Comparison of ENCODE assay signal across 1 cellular context in genomic region chr6:137266032-137266586, GRCh38.
TF ChIP-seq lines count a peak whose summit lies in the region.

No MANE protein-coding gene starts in this region.

TF ChIP-seq in IMR-90, 13 proteins besides CTCF, POLR2A, EP300 and RAD21 (continued from another document):
- TF ChIP-seq, protein P1, sequence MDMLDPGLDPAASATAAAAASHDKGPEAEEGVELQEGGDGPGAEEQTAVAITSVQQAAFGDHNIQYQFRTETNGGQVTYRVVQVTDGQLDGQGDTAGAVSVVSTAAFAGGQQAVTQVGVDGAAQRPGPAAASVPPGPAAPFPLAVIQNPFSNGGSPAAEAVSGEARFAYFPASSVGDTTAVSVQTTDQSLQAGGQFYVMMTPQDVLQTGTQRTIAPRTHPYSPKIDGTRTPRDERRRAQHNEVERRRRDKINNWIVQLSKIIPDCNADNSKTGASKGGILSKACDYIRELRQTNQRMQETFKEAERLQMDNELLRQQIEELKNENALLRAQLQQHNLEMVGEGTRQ (IDR thresholded peaks at IDR 0.05; ENCODE audit: low read depth, low read length): no peak
- TF ChIP-seq ELK1 (IDR thresholded peaks at IDR 0.05; ENCODE audit: borderline replicate concordance, low read depth, low read length) (no peak), CHD1 (IDR thresholded peaks at IDR 0.05; ENCODE audit: low read depth, low read length) (no peak), NFE2L2 (IDR thresholded peaks at IDR 0.05; ENCODE audit: low read depth, low read length) (no peak), CEBPB (IDR thresholded peaks at IDR 0.05; ENCODE audit: low read depth, low read length) (no peak)
TF ChIP-seq in IMR-90: peak in this region for 0.
